In genomic region chr15:63830113-63830512, GRCh38 we compare ENCODE assay signal across 2 cellular contexts.
TF ChIP-seq lines count a peak whose summit lies in the region.

No MANE protein-coding gene starts in this region.

TF ChIP-seq in A549, 52 proteins besides CTCF, POLR2A, EP300 and RAD21:
- TF ChIP-seq PHF8 (IDR thresholded peaks at IDR 0.05; ENCODE audit: borderline replicate concordance, low read depth) (no peak), MAFK (IDR thresholded peaks at IDR 0.05; ENCODE audit: partially characterized antibody) (peak; percentile 79), MAX (IDR thresholded peaks at IDR 0.05) (no peak)
- TF ChIP-seq, protein P1, sequence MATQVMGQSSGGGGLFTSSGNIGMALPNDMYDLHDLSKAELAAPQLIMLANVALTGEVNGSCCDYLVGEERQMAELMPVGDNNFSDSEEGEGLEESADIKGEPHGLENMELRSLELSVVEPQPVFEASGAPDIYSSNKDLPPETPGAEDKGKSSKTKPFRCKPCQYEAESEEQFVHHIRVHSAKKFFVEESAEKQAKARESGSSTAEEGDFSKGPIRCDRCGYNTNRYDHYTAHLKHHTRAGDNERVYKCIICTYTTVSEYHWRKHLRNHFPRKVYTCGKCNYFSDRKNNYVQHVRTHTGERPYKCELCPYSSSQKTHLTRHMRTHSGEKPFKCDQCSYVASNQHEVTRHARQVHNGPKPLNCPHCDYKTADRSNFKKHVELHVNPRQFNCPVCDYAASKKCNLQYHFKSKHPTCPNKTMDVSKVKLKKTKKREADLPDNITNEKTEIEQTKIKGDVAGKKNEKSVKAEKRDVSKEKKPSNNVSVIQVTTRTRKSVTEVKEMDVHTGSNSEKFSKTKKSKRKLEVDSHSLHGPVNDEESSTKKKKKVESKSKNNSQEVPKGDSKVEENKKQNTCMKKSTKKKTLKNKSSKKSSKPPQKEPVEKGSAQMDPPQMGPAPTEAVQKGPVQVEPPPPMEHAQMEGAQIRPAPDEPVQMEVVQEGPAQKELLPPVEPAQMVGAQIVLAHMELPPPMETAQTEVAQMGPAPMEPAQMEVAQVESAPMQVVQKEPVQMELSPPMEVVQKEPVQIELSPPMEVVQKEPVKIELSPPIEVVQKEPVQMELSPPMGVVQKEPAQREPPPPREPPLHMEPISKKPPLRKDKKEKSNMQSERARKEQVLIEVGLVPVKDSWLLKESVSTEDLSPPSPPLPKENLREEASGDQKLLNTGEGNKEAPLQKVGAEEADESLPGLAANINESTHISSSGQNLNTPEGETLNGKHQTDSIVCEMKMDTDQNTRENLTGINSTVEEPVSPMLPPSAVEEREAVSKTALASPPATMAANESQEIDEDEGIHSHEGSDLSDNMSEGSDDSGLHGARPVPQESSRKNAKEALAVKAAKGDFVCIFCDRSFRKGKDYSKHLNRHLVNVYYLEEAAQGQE (IDR thresholded peaks at IDR 0.05) = no peak

TF ChIP-seq in GM12878, 131 proteins besides CTCF, POLR2A, EP300 and RAD21:
- peak; percentile 80 for TF ChIP-seq ZBTB33 (IDR thresholded peaks at IDR 0.05)
- TF ChIP-seq PAX5 (IDR thresholded peaks at IDR 0.05; ENCODE audit: borderline replicate concordance, low read depth, low read length) = no peak
